Comparison of ENCODE assay signal across 8 cellular contexts in the genomic region with DNA sequence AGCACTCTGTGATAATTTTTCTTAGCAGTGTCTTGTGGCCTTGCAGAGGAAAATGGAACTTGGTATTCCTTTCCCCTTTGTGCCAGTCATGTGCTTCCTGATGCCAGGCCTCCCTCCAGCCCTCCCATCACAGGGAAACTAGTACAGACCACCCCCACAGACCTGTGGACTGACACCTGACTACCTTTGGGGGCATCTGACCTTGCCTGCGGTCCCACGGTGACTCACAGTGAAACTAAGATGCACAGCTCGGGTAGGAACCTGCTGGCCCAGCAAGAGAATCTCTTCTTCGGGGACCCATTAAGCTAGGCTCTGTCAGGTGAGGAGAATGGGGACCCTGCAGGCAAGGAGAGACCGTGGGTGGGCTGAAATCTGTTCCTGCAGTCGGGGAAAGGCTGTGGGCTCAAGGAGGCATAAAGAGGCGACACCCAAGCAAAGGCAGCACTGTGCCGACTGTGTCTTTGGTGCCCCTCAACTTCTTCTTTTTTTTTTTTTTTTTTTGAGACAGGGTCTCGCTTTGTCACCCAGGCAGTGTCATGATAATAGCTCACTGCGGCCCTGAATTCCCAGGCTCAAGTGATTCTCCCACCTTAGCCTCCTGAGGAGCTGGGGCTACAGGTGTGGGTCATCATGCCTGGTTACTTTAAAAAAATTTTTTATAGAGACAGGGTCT. TPM values are rescaled to one million over a fixed set of nuclear protein-coding genes. Genes with fewer than 3 reads are reported as not detected.
A peak's percentile ranks its signal among the peaks of the same experiment; 100 is the strongest.
DNase-seq lines count a peak whose midpoint lies in the region; ATAC-seq, FAIRE-seq and TF ChIP-seq lines count a peak whose summit lies in the region.

No MANE protein-coding gene starts in this region.

- DNase-seq in caudate nucleus (lab: John Stamatoyannopoulos, UW) (peak in 6 of 61 donors; percentile 2 to 27 (median 12)), smooth muscle cell (lab: John Stamatoyannopoulos, UW; ENCODE audit: unreplicated experiment) (no peak), NCI-H1105 (lab: John Stamatoyannopoulos, UW) (no peak), DMS153 (lab: John Stamatoyannopoulos, UW) (no peak), dermis blood vessel endothelial cell (no peak), urothelium cell line (ENCODE audit: low spot score) (no peak)

- peak overlapping the region; percentile 38 for H3K9ac ChIP-seq in smooth muscle cell (ENCODE audit: low read depth)

- H3K4me2 ChIP-seq in smooth muscle cell, result peak overlapping the region; percentile 8

- no peak for FAIRE-seq in urothelium cell line (lab: Jason Lieb, UNC)

- no peak overlapping the region for H3K4me3 ChIP-seq in smooth muscle cell

- H3K27me3 ChIP-seq in smooth muscle cell (ENCODE audit: low read depth), result no peaks in the 10 kb centered on the region

- no peaks in the 10 kb centered on the region for H3K9me3 ChIP-seq in smooth muscle cell (replicated peaks; ENCODE audit: low read depth)

- no peaks in the 10 kb centered on the region for H3K36me3 ChIP-seq in smooth muscle cell (ENCODE audit: low read depth)

- no peaks in the 10 kb centered on the region for H3F3A ChIP-seq in smooth muscle cell (ENCODE audit: low read depth)

- no peak for TF ChIP-seq CTCF in smooth muscle cell (IDR thresholded peaks at IDR 0.05; ENCODE audit: borderline replicate concordance, insufficient read depth, poor library complexity, severe bottlenecking)

- H4K20me1 ChIP-seq in smooth muscle cell (ENCODE audit: low read depth), result no peaks in the 10 kb centered on the region

- peak; percentile 64 for ATAC-seq in GM18909 (IDR thresholded peaks at IDR 0.05; ENCODE audit: poor library complexity, unreplicated experiment)
- ATAC-seq in HG02938 (IDR thresholded peaks at IDR 0.05; ENCODE audit: unreplicated experiment), result peak; percentile 60

- no peak overlapping the region for H2AFZ ChIP-seq in smooth muscle cell (ENCODE audit: low read depth)

- H3K27ac ChIP-seq in caudate nucleus (ENCODE audit: low read depth, low read length) (peak overlapping the region; percentile 95), smooth muscle cell (ENCODE audit: low read depth) (peak overlapping the region; percentile 90)

- H3K4me1 ChIP-seq in smooth muscle cell (ENCODE audit: low read depth), result peaks cover 4% of the 10 kb centered on the region

- H3K79me2 ChIP-seq in smooth muscle cell (ENCODE audit: low read depth), result no peaks in the 10 kb centered on the region

- 86% methylated on average over 10 of the region's 10 CpGs for WGBS in smooth muscle cell (ENCODE audit: low lambda C conversion rate)

RNA-seq across cellular contexts. Expression of a gene that starts 20.9 kb away (rescaled TPM):
- total RNA-seq in smooth muscle cell, result 15.3 and 15.6 TPM in 2 replicates
- polyA plus RNA-seq in smooth muscle cell, result 2.4 and 4.3 TPM in 2 replicates
- 24.8 and 37.6 TPM in 2 replicates for total RNA-seq in dermis blood vessel endothelial cell

RNA-seq across cellular contexts. Expression of a gene that starts 32.6 kb away (rescaled TPM):
- total RNA-seq in smooth muscle cell, result 15.4 and 28.6 TPM in 2 replicates
- polyA plus RNA-seq in smooth muscle cell, result 3.1 and 9.5 TPM in 2 replicates
- 40.2 and 43.4 TPM in 2 replicates for total RNA-seq in dermis blood vessel endothelial cell

RNA-seq across cellular contexts. Expression of a gene that starts 53.7 kb away (rescaled TPM):
- total RNA-seq in smooth muscle cell (0.40 and 1.8 TPM in 2 replicates), dermis blood vessel endothelial cell (1.0 and 1.3 TPM in 2 replicates)
- 0.26 and 0.55 TPM in 2 replicates for polyA plus RNA-seq in smooth muscle cell
